In genomic region chr6:125808060-125808459, GRCh38 we compare ENCODE assay signal across 14 cellular contexts. TPM values are rescaled to one million over a fixed set of nuclear protein-coding genes. Genes with fewer than 3 reads are reported as not detected.
DNase-seq lines count a peak whose midpoint lies in the region; TF ChIP-seq lines count a peak whose summit lies in the region.
"Had no signal": no experiment of that assay in that cellular context is flagged by ENCODE, and none has a peak within 500 bp of the region (broad histone marks: within the 10 kb centered on the region; RNA-seq: fewer than 3 reads in every experiment).

No MANE protein-coding gene starts in this region.

- H3K27me3 Mint-ChIP-seq in activated naive CD4-positive, alpha-beta T cell treated with anti-CD3 and anti-CD28 coated beads, Interleukin-2, amount 50 U/mL, for 24 hours, result no peaks in the 10 kb centered on the region

- H3K27me3 ChIP-seq in brain microvascular endothelial cell (replicated peaks) (no peaks in the 10 kb centered on the region), tibial nerve (no peaks in the 10 kb centered on the region), stomach (no peaks in the 10 kb centered on the region)
- H3K27me3 ChIP-seq: ascending aorta, hepatocyte, SJCRH30 had no signal

- WGBS in tibial nerve, 2 donors, result 75 to 82% methylated on average over 4 of the region's 4 CpGs
- 63 to 86% (median 78%) methylated on average over 4 of the region's 4 CpGs for WGBS in stomach, 5 donors

- in situ Hi-C loops in brain microvascular endothelial cell (cut with HindIII; ENCODE audit: low pct_ligation_motif_present, low sequenced_read_pairs), result no loop called here

- intact Hi-C loops in stomach (cut with DNase I; ENCODE audit: low total_unique reads), result no loop called here

- H3K4me1 Mint-ChIP-seq in activated naive CD4-positive, alpha-beta T cell treated with anti-CD3 and anti-CD28 coated beads, Interleukin-2, amount 50 U/mL, for 24 hours, result peaks cover 82% of the 10 kb centered on the region

- H3K9me3 ChIP-seq in tibial nerve (no peaks in the 10 kb centered on the region), stomach (no peaks in the 10 kb centered on the region)
- H3K9me3 ChIP-seq: ascending aorta, SJCRH30 had no signal

- peaks cover 0 to 71% (median 10%) of the 10 kb centered on the region in 4 donors for H3K4me1 ChIP-seq in tibial nerve
- peaks cover 14 to 69% (median 43%) of the 10 kb centered on the region in 4 donors for H3K4me1 ChIP-seq in stomach

- no peaks in the 10 kb centered on the region for H3K9me3 Mint-ChIP-seq in activated naive CD4-positive, alpha-beta T cell treated with anti-CD3 and anti-CD28 coated beads, Interleukin-2, amount 50 U/mL, for 24 hours

- H3K4me3 ChIP-seq in brain microvascular endothelial cell (ENCODE audit: low read depth, low read length), result no peak overlapping the region
- no peak overlapping the region for H3K4me3 ChIP-seq in tibial nerve
- no peak overlapping the region for H3K4me3 ChIP-seq in stomach
- H3K4me3 ChIP-seq: ascending aorta, hepatocyte, SJCRH30 had no signal

- H3K27ac Mint-ChIP-seq in activated naive CD4-positive, alpha-beta T cell treated with anti-CD3 and anti-CD28 coated beads, Interleukin-2, amount 50 U/mL, for 24 hours, result peak overlapping the region; percentile 82

- no peak for TF ChIP-seq EP300 in tibial nerve (IDR thresholded peaks at IDR 0.05)
- TF ChIP-seq EP300 in stomach (IDR thresholded peaks at IDR 0.05), result no peak

- peak overlapping the region; percentile 42 for H3K4me3 Mint-ChIP-seq in activated naive CD4-positive, alpha-beta T cell treated with anti-CD3 and anti-CD28 coated beads, Interleukin-2, amount 50 U/mL, for 24 hours

- H3K27ac ChIP-seq in brain microvascular endothelial cell (no peak overlapping the region), tibial nerve (no peak overlapping the region), stomach (no peak overlapping the region)
- H3K27ac ChIP-seq: ascending aorta, hepatocyte, SJCRH30 had no signal

- TF ChIP-seq POLR2A in tibial nerve (IDR thresholded peaks at IDR 0.05) (no peak), stomach (IDR thresholded peaks at IDR 0.05) (no peak)

- TF ChIP-seq CTCF in brain microvascular endothelial cell (IDR thresholded peaks at IDR 0.05; ENCODE audit: low read depth, low read length, missing control alignments), result no peak
- TF ChIP-seq CTCF in tibial nerve (IDR thresholded peaks at IDR 0.05), result no peak
- TF ChIP-seq CTCF in stomach (IDR thresholded peaks at IDR 0.05), result no peak

- no peak for DNase-seq in activated naive CD4-positive, alpha-beta T cell (lab: John Stamatoyannopoulos, UW)
- peak; percentile 29 for DNase-seq in NCI-H226
- peak; percentile 14 for DNase-seq in brain microvascular endothelial cell
- DNase-seq in NCI-H2029 (lab: John Stamatoyannopoulos, UW), result no peak
- no peak for DNase-seq in tibial nerve (ENCODE audit: low spot score in 2 of 2)
- no peak for DNase-seq in NCI-H1105 (lab: John Stamatoyannopoulos, UW)
- no peak for DNase-seq in stomach
- DNase-seq: mesenchymal stem cell; NCI-H345; SJCRH30; stimulated activated CD4-positive, alpha-beta T cell treated with anti-CD3 and anti-CD28 coated beads, Interleukin-4, amount 100 ng/mL, for 1 hour had no signal

- H3K36me3 Mint-ChIP-seq in activated naive CD4-positive, alpha-beta T cell treated with anti-CD3 and anti-CD28 coated beads, Interleukin-2, amount 50 U/mL, for 24 hours, result peaks cover 29% of the 10 kb centered on the region

- no peaks in the 10 kb centered on the region for H3K36me3 ChIP-seq in brain microvascular endothelial cell (replicated peaks)
- H3K36me3 ChIP-seq in tibial nerve, result peaks cover 0 to 9% (median 0%) of the 10 kb centered on the region in 3 donors
- peaks cover 0 to 5% (median 0%) of the 10 kb centered on the region in 4 donors for H3K36me3 ChIP-seq in stomach
- H3K36me3 ChIP-seq: ascending aorta, SJCRH30 had no signal

RNA-seq across cellular contexts. Expression of gene NCOA7, which starts 17.3 kb away (rescaled TPM):
- 10 to 100 TPM; 38.7 to 86.7 (median 59.7) TPM for total RNA-seq in tibial nerve
- 100 to 1,000 TPM in 1 of 5 donors, 10 to 100 TPM in 3, 1 to 10 TPM in 1; 1.2 to 131 (median 27.5) TPM for total RNA-seq in stomach
- 10 to 100 TPM; 13.7 to 26.0 (median 17.6) TPM for polyA plus RNA-seq in stomach

RNA-seq across cellular contexts. Expression of gene HEY2, which starts 58.6 kb away (rescaled TPM):
- total RNA-seq in tibial nerve, result 1 to 10 TPM; 1.5 to 7.3 (median 4.3) TPM
- total RNA-seq in stomach, result 1 to 10 TPM in 3 of 5 donors, not detected in 2; 1.0 to 1.7 (median 1.3) TPM
- 1 to 10 TPM in 2 of 3 donors, under 1 TPM in 1; 0.83 to 3.8 (median 1.1) TPM for polyA plus RNA-seq in stomach

Comparison
In these comparisons a context has a peak if more than half of its experiments do, and no peak if none do; other contexts are left out.
1. DNase-seq: peak in NCI-H226 (single experiment) and brain microvascular endothelial cell (single experiment); none in activated naive CD4-positive, alpha-beta T cell (0 of 4), NCI-H2029 (single experiment), tibial nerve (0 of 2), NCI-H1105 (single experiment) and stomach (single experiment).